In the genomic region with DNA sequence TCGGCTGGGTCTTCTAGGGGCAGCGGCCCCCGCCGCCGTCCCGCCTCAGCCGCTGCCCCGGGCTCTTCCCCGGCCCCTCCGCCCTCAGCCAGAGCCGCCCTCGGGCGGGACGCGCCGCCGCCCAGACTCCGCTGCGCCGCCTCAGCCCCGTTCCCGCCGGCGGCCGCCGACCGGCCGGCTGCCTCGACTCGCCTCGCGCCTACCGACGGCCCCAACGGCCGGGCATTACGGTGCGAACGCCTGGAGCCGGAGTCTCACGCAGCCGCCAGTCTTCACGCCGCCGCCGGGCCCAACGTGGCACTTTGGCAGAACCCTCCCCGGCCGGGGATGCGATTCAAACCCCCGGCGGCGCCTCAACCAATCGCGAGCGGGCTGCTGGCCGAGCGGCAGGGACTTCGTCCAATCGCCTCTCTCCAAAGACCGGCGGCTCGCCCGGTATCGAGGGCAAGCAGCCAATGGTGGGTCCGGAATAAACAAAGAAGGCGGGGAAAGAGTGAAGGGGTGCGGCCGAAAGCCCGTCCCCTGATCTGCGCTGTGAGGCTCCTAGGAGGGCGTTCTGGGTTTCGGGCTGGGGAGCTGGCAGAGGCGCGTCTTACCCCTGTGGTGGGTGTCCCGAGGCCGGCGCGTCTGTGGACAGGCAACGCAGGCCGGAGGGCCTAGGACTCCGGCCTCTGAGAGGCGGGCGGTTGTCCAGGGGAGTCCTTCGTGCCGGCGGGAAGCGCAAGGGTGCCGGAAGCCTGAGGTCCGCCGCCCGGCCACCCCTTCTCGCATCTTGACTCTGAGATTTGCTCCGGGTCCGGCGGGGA, we compare ENCODE assay signal across 1 cellular context.
TF ChIP-seq lines count a peak whose summit lies in the region.

TSS of gene CDR2 (minus strand) at position 309 of the 806 bp plus-strand sequence. CDS start 310 bp downstream, outside the sequence.

TF ChIP-seq in HEK293, 187 proteins besides CTCF, POLR2A, EP300 and RAD21 (continued from another document):
- TF ChIP-seq, protein P1, sequence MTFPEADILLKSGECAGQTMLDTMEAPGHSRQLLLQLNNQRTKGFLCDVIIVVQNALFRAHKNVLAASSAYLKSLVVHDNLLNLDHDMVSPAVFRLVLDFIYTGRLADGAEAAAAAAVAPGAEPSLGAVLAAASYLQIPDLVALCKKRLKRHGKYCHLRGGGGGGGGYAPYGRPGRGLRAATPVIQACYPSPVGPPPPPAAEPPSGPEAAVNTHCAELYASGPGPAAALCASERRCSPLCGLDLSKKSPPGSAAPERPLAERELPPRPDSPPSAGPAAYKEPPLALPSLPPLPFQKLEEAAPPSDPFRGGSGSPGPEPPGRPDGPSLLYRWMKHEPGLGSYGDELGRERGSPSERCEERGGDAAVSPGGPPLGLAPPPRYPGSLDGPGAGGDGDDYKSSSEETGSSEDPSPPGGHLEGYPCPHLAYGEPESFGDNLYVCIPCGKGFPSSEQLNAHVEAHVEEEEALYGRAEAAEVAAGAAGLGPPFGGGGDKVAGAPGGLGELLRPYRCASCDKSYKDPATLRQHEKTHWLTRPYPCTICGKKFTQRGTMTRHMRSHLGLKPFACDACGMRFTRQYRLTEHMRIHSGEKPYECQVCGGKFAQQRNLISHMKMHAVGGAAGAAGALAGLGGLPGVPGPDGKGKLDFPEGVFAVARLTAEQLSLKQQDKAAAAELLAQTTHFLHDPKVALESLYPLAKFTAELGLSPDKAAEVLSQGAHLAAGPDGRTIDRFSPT (tag by site-specific recombination; IDR thresholded peaks at IDR 0.05), result no peak
- TF ChIP-seq FEZF1 (tag by site-specific recombination; IDR thresholded peaks at IDR 0.05) (no peak), ZNF837 (tag by site-specific recombination; IDR thresholded peaks at IDR 0.05) (no peak), ZFHX2 (tag by site-specific recombination; conservative IDR thresholded peaks at IDR 0.05) (peak; percentile 45; the same call in 1 of the 2 replicates), ZNF239 (tag by site-specific recombination; IDR thresholded peaks at IDR 0.05) (no peak), ZNF366 (tag by site-specific recombination; conservative IDR thresholded peaks at IDR 0.05) (no peak), ZNF792 (tag by site-specific recombination; IDR thresholded peaks at IDR 0.05) (no peak), SP7 (tag by site-specific recombination; IDR thresholded peaks at IDR 0.05) (peak; percentile 49), ZNF776 (tag by site-specific recombination; IDR thresholded peaks at IDR 0.05; ENCODE audit: borderline replicate concordance) (no peak), KLF10 (tag by site-specific recombination; IDR thresholded peaks at IDR 0.05) (peak; percentile 31; the same call in 1 of the 2 replicates), ZNF391 (tag by site-specific recombination; IDR thresholded peaks at IDR 0.05; ENCODE audit: borderline replicate concordance, low read depth) (peak; percentile 51; the same call in 1 of the 2 replicates), KLF16 (tag by site-specific recombination; IDR thresholded peaks at IDR 0.05) (peak; percentile 72), ZNF518A (tag by site-specific recombination; conservative IDR thresholded peaks at IDR 0.05; ENCODE audit: low read depth) (0 out of 2 replicates have a peak, but pooled peaks have one; percentile 9), ZNF571 (tag by site-specific recombination; IDR thresholded peaks at IDR 0.05) (no peak), ZNF169 (tag by site-specific recombination; IDR thresholded peaks at IDR 0.05) (no peak), ZNF37A (tag by site-specific recombination; IDR thresholded peaks at IDR 0.05) (no peak), ZBTB8A (tag by site-specific recombination; IDR thresholded peaks at IDR 0.05) (peak; percentile 97), ZNF76 (tag by site-specific recombination; IDR thresholded peaks at IDR 0.05; ENCODE audit: borderline replicate concordance, low read depth) (0 out of 2 replicates have a peak, but pooled peaks have one; percentile 36), GLIS1 (tag by site-specific recombination; IDR thresholded peaks at IDR 0.05) (no peak), EGR2 (tag by site-specific recombination; IDR thresholded peaks at IDR 0.05; ENCODE audit: low read depth) (peak; percentile 22; the same call in 1 of the 2 replicates), PRDM1 (tag by site-specific recombination; IDR thresholded peaks at IDR 0.05) (no peak), ZNF223 (tag by site-specific recombination; IDR thresholded peaks at IDR 0.05) (no peak), ZNF335 (tag by site-specific recombination; conservative IDR thresholded peaks at IDR 0.05) (peak; percentile 94), REPIN1 (tag by site-specific recombination; IDR thresholded peaks at IDR 0.05; ENCODE audit: low read depth) (no peak), ELK4 (IDR thresholded peaks at IDR 0.05; ENCODE audit: borderline replicate concordance, low read depth, low read length) (no peak), ZNF112 (tag by site-specific recombination; IDR thresholded peaks at IDR 0.05) (no peak), SETDB1 (IDR thresholded peaks at IDR 0.05; ENCODE audit: insufficient read length, low read length) (no peak), ZBTB7A (tag by site-specific recombination; IDR thresholded peaks at IDR 0.05; ENCODE audit: low read depth) (no peak), ZNF623 (tag by site-specific recombination; IDR thresholded peaks at IDR 0.05) (no peak), HOXC10 (CRISPR knock-in tag; IDR thresholded peaks at IDR 0.05) (no peak), ZNF610 (tag by site-specific recombination; IDR thresholded peaks at IDR 0.05; ENCODE audit: borderline replicate concordance) (0 out of 2 replicates have a peak, but pooled peaks have one; percentile 45), KLF1 (tag by site-specific recombination; IDR thresholded peaks at IDR 0.05) (peak; percentile 42; the same call in 1 of the 2 replicates), ZBTB20 (tag by site-specific recombination; IDR thresholded peaks at IDR 0.05) (peak; percentile 67; the same call in 1 of the 2 replicates), ZBTB17 (tag by site-specific recombination; IDR thresholded peaks at IDR 0.05) (peak; percentile 89), ZNF561 (tag by site-specific recombination; IDR thresholded peaks at IDR 0.05; ENCODE audit: borderline replicate concordance) (no peak), ZNF560 (tag by site-specific recombination; IDR thresholded peaks at IDR 0.05; ENCODE audit: borderline replicate concordance) (no peak), ZNF404 (tag by site-specific recombination; IDR thresholded peaks at IDR 0.05) (no peak), ZNF660 (tag by site-specific recombination; IDR thresholded peaks at IDR 0.05) (no peak), TRIM28 (IDR thresholded peaks at IDR 0.05; ENCODE audit: borderline replicate concordance, low read length) (no peak), ZNF510 (tag by site-specific recombination; IDR thresholded peaks at IDR 0.05; ENCODE audit: insufficient replicate concordance) (no peak), WT1 (tag by site-specific recombination; IDR thresholded peaks at IDR 0.05) (no peak), ZNF701 (tag by site-specific recombination; IDR thresholded peaks at IDR 0.05) (no peak), ZNF19 (tag by site-specific recombination; IDR thresholded peaks at IDR 0.05; ENCODE audit: low read depth) (no peak), ZFP37 (tag by site-specific recombination; IDR thresholded peaks at IDR 0.05) (no peak)
- TF ChIP-seq, protein P2, sequence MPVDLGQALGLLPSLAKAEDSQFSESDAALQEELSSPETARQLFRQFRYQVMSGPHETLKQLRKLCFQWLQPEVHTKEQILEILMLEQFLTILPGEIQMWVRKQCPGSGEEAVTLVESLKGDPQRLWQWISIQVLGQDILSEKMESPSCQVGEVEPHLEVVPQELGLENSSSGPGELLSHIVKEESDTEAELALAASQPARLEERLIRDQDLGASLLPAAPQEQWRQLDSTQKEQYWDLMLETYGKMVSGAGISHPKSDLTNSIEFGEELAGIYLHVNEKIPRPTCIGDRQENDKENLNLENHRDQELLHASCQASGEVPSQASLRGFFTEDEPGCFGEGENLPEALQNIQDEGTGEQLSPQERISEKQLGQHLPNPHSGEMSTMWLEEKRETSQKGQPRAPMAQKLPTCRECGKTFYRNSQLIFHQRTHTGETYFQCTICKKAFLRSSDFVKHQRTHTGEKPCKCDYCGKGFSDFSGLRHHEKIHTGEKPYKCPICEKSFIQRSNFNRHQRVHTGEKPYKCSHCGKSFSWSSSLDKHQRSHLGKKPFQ (tag by site-specific recombination; IDR thresholded peaks at IDR 0.05), result no peak
- TF ChIP-seq, protein P3, sequence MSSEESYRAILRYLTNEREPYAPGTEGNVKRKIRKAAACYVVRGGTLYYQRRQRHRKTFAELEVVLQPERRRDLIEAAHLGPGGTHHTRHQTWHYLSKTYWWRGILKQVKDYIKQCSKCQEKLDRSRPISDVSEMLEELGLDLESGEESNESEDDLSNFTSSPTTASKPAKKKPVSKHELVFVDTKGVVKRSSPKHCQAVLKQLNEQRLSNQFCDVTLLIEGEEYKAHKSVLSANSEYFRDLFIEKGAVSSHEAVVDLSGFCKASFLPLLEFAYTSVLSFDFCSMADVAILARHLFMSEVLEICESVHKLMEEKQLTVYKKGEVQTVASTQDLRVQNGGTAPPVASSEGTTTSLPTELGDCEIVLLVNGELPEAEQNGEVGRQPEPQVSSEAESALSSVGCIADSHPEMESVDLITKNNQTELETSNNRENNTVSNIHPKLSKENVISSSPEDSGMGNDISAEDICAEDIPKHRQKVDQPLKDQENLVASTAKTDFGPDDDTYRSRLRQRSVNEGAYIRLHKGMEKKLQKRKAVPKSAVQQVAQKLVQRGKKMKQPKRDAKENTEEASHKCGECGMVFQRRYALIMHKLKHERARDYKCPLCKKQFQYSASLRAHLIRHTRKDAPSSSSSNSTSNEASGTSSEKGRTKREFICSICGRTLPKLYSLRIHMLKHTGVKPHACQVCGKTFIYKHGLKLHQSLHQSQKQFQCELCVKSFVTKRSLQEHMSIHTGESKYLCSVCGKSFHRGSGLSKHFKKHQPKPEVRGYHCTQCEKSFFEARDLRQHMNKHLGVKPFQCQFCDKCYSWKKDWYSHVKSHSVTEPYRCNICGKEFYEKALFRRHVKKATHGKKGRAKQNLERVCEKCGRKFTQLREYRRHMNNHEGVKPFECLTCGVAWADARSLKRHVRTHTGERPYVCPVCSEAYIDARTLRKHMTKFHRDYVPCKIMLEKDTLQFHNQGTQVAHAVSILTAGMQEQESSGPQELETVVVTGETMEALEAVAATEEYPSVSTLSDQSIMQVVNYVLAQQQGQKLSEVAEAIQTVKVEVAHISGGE (tag by site-specific recombination; conservative IDR thresholded peaks at IDR 0.05; ENCODE audit: low read depth), result peak; percentile 75
